Comparison of ENCODE assay signal across 19 cellular contexts in genomic region chr15:83119968-83120581, GRCh38. TPM values are rescaled to one million over a fixed set of nuclear protein-coding genes. Genes with fewer than 3 reads are reported as not detected.
A peak's percentile ranks its signal among the peaks of the same experiment; 100 is the strongest.
DNase-seq lines count a peak whose midpoint lies in the region; ATAC-seq, FAIRE-seq and TF ChIP-seq lines count a peak whose summit lies in the region.
"Had no signal": no experiment of that assay in that cellular context is flagged by ENCODE, and none has a peak within 500 bp of the region (broad histone marks: within the 10 kb centered on the region; RNA-seq: fewer than 3 reads in every experiment).

No MANE protein-coding gene starts in this region.

- ATAC-seq in Panc1 (no peak), HG02870 (IDR thresholded peaks at IDR 0.05; ENCODE audit: unreplicated experiment) (no peak), WTC11 (no peak)

- TF ChIP-seq CTCF in Panc1 (IDR thresholded peaks at IDR 0.05) (no peak), esophagus muscularis mucosa (IDR thresholded peaks at IDR 0.05) (no peak), nephron progenitor cell (IDR thresholded peaks at IDR 0.05) (no peak), WTC11 (IDR thresholded peaks at IDR 0.05) (no peak)

- H3K9me3 ChIP-seq in Panc1 (ENCODE audit: control insufficient read depth, insufficient read depth, low read depth, low read length) (no peaks in the 10 kb centered on the region), esophagus muscularis mucosa (no peaks in the 10 kb centered on the region)
- H3K9me3 ChIP-seq: HAP-1 had no signal

- DNase-seq in Panc1 (ENCODE audit: low read depth, low spot score) = no peak
- peak; percentile 87 for DNase-seq in esophagus muscularis mucosa (ENCODE audit: extremely low spot score)
- DNase-seq in nephron progenitor cell = no peak
- peak; percentile 65 for DNase-seq in posterior vena cava (ENCODE audit: low spot score)
- DNase-seq in WTC11 (ENCODE audit: low spot score) = no peak
- no peak for DNase-seq in GM12892 (ENCODE audit: insufficient read length)
- DNase-seq: 8988T; C1 segment of cervical spinal cord; Calu3; CD4-positive, alpha-beta memory T cell; COR-L47; DMS53; DMS79 treated with DMSO at 0.1 percent for 48 hours; GOT3 had no signal

- H3K4me1 Mint-ChIP-seq in nephron progenitor cell = no peaks in the 10 kb centered on the region
- peaks cover 4% of the 10 kb centered on the region; the same call in 1 of the 2 replicates for H3K4me1 Mint-ChIP-seq in WTC11
- H3K4me1 Mint-ChIP-seq: CD4-positive, alpha-beta memory T cell had no signal

- WGBS in esophagus muscularis mucosa = 90% methylated on average over 9 of the region's 9 CpGs

- H3K4me1 ChIP-seq in Panc1 (ENCODE audit: control insufficient read depth, insufficient read depth, low read length) (no peaks in the 10 kb centered on the region), esophagus muscularis mucosa (no peaks in the 10 kb centered on the region)
- H3K4me1 ChIP-seq: HAP-1 had no signal

- FAIRE-seq in GM12892 (lab: Jason Lieb, UNC) = no peak
- FAIRE-seq: G401.6, GM19239, H54 had no signal

- no peak overlapping the region for H3K4me3 ChIP-seq in Panc1 (ENCODE audit: low read depth in 2 of 2, low read length in 2 of 2)
- no peak overlapping the region for H3K4me3 ChIP-seq in esophagus muscularis mucosa
- H3K4me3 ChIP-seq: HAP-1 had no signal

- H3K4me3 Mint-ChIP-seq in nephron progenitor cell (no peak overlapping the region), WTC11 (no peak overlapping the region)
- H3K4me3 Mint-ChIP-seq: CD4-positive, alpha-beta memory T cell had no signal

- BruUV-seq in Panc1 (replicated peaks; lab: Mats Ljungman, UMichigan) = TSS peak; percentile 59

- peak overlapping the region; percentile 34 for H3K27ac Mint-ChIP-seq in nephron progenitor cell
- no peak overlapping the region for H3K27ac Mint-ChIP-seq in WTC11
- H3K27ac Mint-ChIP-seq: CD4-positive, alpha-beta memory T cell had no signal

- H3K9me3 Mint-ChIP-seq in nephron progenitor cell (no peaks in the 10 kb centered on the region), WTC11 (no peaks in the 10 kb centered on the region)
- H3K9me3 Mint-ChIP-seq: CD4-positive, alpha-beta memory T cell had no signal

- in situ Hi-C loops in Panc1 (cut with HindIII; ENCODE audit: low pct_unique_long_range_greater_than_20kb, low sequenced_read_pairs) = no loop called here

- TF ChIP-seq EP300 in esophagus muscularis mucosa (IDR thresholded peaks at IDR 0.05) = no peak

- POLR2A ChIA-PET in Panc1 (lab: Charles Lee) = no interaction called here
- POLR2A ChIA-PET in WTC11 (lab: Charles Lee) = interaction anchor here (0.6 kb wide), 1 partner anchor 34 kb away, joined by 3 read pairs; no protein-coding TSS in a partner anchor

- H3K36me3 ChIP-seq in Panc1 (ENCODE audit: control insufficient read depth, insufficient read depth, low read length) = no peaks in the 10 kb centered on the region
- H3K36me3 ChIP-seq in esophagus muscularis mucosa = peaks cover 0 to 18% (median 2%) of the 10 kb centered on the region in 4 donors
- H3K36me3 ChIP-seq: HAP-1 had no signal

- H3K27ac ChIP-seq in Panc1 (ENCODE audit: low read length) (no peak overlapping the region), esophagus muscularis mucosa (replicated peaks in 1 of 4) (no peak overlapping the region)

- no peaks in the 10 kb centered on the region for H3K27me3 Mint-ChIP-seq in nephron progenitor cell (ENCODE audit: low read depth, poor library complexity)
- no peaks in the 10 kb centered on the region for H3K27me3 Mint-ChIP-seq in WTC11 (ENCODE audit: low read depth)

- H3K36me3 Mint-ChIP-seq in nephron progenitor cell (ENCODE audit: low read depth) = peaks cover 9% of the 10 kb centered on the region
- H3K36me3 Mint-ChIP-seq in WTC11 = no peaks in the 10 kb centered on the region
- H3K36me3 Mint-ChIP-seq: CD4-positive, alpha-beta memory T cell had no signal

- TF ChIP-seq POLR2A in esophagus muscularis mucosa (IDR thresholded peaks at IDR 0.05; ENCODE audit: low read depth) (no peak), GM12892 (IDR thresholded peaks at IDR 0.05; ENCODE audit: low read depth, low read length) (no peak)

- H3K27me3 ChIP-seq in Panc1 (ENCODE audit: control insufficient read depth, insufficient read depth, low read length) = no peaks in the 10 kb centered on the region
- no peaks in the 10 kb centered on the region for H3K27me3 ChIP-seq in esophagus muscularis mucosa

- intact Hi-C loops in Panc1 (cut with micrococcal nuclease; ENCODE audit: unreplicated experiment) (no loop called here), esophagus muscularis mucosa (cut with DNase I) (no loop called here), posterior vena cava (cut with DNase I) (no loop called here)

- CTCF ChIA-PET in Panc1 (lab: Charles Lee) = no interaction called here
- CTCF ChIA-PET in WTC11 (lab: Charles Lee) = interaction anchor here (0.6 to 1.0 kb wide), 3 partner anchors 22 to 187 kb away, joined by 3 to 5 read pairs (median 3); partner anchors contain the start of gene C15orf40

TF ChIP-seq in WTC11, 78 proteins besides CTCF, POLR2A, EP300 and RAD21 (continues in another document):
- TF ChIP-seq IRF2 (CRISPR knock-in tag; IDR thresholded peaks at IDR 0.05; ENCODE audit: borderline replicate concordance, low read depth) = no peak
- TF ChIP-seq, protein P1, sequence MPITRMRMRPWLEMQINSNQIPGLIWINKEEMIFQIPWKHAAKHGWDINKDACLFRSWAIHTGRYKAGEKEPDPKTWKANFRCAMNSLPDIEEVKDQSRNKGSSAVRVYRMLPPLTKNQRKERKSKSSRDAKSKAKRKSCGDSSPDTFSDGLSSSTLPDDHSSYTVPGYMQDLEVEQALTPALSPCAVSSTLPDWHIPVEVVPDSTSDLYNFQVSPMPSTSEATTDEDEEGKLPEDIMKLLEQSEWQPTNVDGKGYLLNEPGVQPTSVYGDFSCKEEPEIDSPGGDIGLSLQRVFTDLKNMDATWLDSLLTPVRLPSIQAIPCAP (CRISPR knock-in tag; IDR thresholded peaks at IDR 0.05) = no peak
- TF ChIP-seq RORB (CRISPR knock-in tag; IDR thresholded peaks at IDR 0.05) = no peak
- TF ChIP-seq ARID4B (CRISPR knock-in tag; IDR thresholded peaks at IDR 0.05; ENCODE audit: borderline replicate concordance) = no peak
- TF ChIP-seq E2F1 (CRISPR knock-in tag; IDR thresholded peaks at IDR 0.05) = no peak
- no peak for TF ChIP-seq TP53 (CRISPR knock-in tag; IDR thresholded peaks at IDR 0.05)

RNA-seq across cellular contexts. Expression of gene TM6SF1, which starts 12.6 kb away (rescaled TPM):
- total RNA-seq in Panc1 (2021; ENCODE audit: unreplicated experiment) (0.69 TPM), esophagus muscularis mucosa (1 to 10 TPM; 5.8 to 7.8 (median 6.6) TPM), posterior vena cava (1 to 10 TPM; 6.9 to 8.1 TPM), WTC11 (2021) (0.48 to 0.79 TPM (median 0.60 TPM) in 3 replicates)
- 0.30 TPM for polyA plus RNA-seq in Panc1 (2012; ENCODE audit: insufficient read length)
- polyA plus RNA-seq in GM12892 (2012; ENCODE audit: missing spikeins) = 1.5 TPM
- total RNA-seq: Calu3 had no signal
- polyA plus RNA-seq: CD4-positive, alpha-beta memory T cell had no signal

RNA-seq across cellular contexts. Expression of gene BTBD1, which starts 53.0 kb away (rescaled TPM):
- total RNA-seq in Panc1 (2021; ENCODE audit: unreplicated experiment) (88.4 TPM), esophagus muscularis mucosa (10 to 100 TPM; 53.2 to 69.6 (median 64.2) TPM), posterior vena cava (10 to 100 TPM; 42.4 TPM), WTC11 (2021) (34.2 to 39.6 TPM (median 35.6 TPM) in 3 replicates)
- polyA plus RNA-seq in Panc1 (2012; ENCODE audit: insufficient read length) = 42.3 TPM
- 53.8 TPM for polyA plus RNA-seq in GM12892 (2012; ENCODE audit: missing spikeins)

Comparison
In these comparisons a context has a peak if more than half of its experiments do, and no peak if none do; other contexts are left out.
1. DNase-seq: peak in esophagus muscularis mucosa (single experiment) and posterior vena cava (single experiment); none in Panc1 (single experiment), nephron progenitor cell (single experiment), WTC11 (single experiment) and GM12892 (single experiment).